In the genomic region with DNA sequence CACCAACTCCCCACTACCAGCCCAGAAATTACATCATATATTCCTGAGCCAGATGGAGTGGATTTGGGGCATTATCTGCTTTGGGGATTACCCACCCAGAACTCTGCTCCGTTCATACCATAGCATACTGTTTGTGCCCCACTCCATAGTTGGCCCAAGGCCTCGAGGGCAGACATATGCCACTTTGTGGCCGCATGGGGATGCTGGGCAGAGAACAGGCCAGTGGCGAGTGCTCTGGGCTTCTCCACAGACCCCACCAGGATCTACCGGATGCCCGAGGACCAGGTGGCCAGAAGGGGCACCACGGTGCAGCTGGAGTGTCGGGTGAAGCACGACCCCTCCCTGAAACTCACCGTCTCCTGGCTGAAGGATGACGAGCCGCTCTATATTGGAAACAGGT, we compare ENCODE assay signal across 12 cellular contexts.
"Had no signal": no experiment of that assay in that cellular context is flagged by ENCODE, and none has a peak within 500 bp of the region (broad histone marks: within the 10 kb centered on the region; RNA-seq: fewer than 3 reads in every experiment).

No MANE protein-coding gene starts in this region.

- H3K4me2 ChIP-seq: hepatocyte had no signal

- H3K79me2 ChIP-seq: hepatocyte had no signal

- H3K27ac ChIP-seq: ascending aorta, breast epithelium, cardiac muscle cell, colonic mucosa, epithelial cell of prostate, esophagus squamous epithelium, gastroesophageal sphincter, heart right ventricle, hepatocyte had no signal

- H2AFZ ChIP-seq: hepatocyte had no signal

- FAIRE-seq: endometrium had no signal

- H3K4me3 ChIP-seq: ascending aorta, breast epithelium, cardiac muscle cell, colonic mucosa, esophagus squamous epithelium, gastroesophageal sphincter, heart right ventricle, hepatocyte had no signal

- DNase-seq: activated gamma-delta T cell; activated naive CD8-positive, alpha-beta T cell treated with anti-CD3 and anti-CD28 coated beads, Interleukin-2, amount 10 ng/mL, durations not matched to agents 7 days and 5 days; esophagus squamous epithelium had no signal

- H3K27me3 ChIP-seq: ascending aorta, breast epithelium, colonic mucosa, esophagus squamous epithelium, gastroesophageal sphincter had no signal

- H3K36me3 ChIP-seq: breast epithelium, cardiac muscle cell, colonic mucosa had no signal

- H3K4me1 ChIP-seq: ascending aorta, breast epithelium, colonic mucosa, esophagus squamous epithelium, gastroesophageal sphincter had no signal

- H3K9me3 ChIP-seq: ascending aorta, breast epithelium, colonic mucosa, esophagus squamous epithelium, gastroesophageal sphincter, heart right ventricle had no signal
